In the genomic region with DNA sequence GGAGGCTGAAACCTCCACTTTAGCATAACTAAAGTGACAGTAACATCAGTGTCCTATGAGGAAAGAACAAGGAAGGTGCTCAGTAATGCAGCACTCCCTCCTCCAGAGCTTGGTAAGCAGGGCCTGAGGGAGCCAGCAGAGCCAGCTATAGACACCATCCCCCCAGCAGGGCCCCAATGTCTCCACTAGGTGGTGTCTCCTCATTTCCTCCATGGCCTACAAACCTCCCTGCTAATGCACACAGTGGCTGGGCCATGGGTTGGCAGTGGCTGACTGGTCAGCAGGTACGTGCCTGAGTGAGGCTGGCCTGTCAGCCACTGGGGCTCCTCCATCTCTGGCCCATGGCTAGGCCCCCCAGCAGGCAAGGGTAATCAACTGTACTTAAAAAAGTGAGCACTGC, we compare ENCODE assay signal across 8 cellular contexts. TPM values are rescaled to one million over a fixed set of nuclear protein-coding genes. Genes with fewer than 3 reads are reported as not detected.
DNase-seq lines count a peak whose midpoint lies in the region; ATAC-seq lines count a peak whose summit lies in the region.

No MANE protein-coding gene starts in this region.

- peak overlapping the region; percentile 38 for H3K27ac Mint-ChIP-seq in activated naive CD8-positive, alpha-beta T cell treated with anti-CD3 and anti-CD28 coated beads, Interleukin-2, amount 10 ng/mL, durations not matched to agents 7 days and 5 days

- no peaks in the 10 kb centered on the region for H3K9me3 ChIP-seq in iPS DF 6.9 (ENCODE audit: control insufficient read depth, insufficient read depth, low read length)

- peaks cover 28% of the 10 kb centered on the region for H3K36me3 ChIP-seq in iPS DF 6.9 (ENCODE audit: control insufficient read depth, insufficient read depth, low read length)

- H3K4me1 ChIP-seq in iPS DF 6.9 (ENCODE audit: control insufficient read depth, insufficient read depth, low read length) = no peaks in the 10 kb centered on the region

- peaks cover 19% of the 10 kb centered on the region for H3K4me1 Mint-ChIP-seq in activated naive CD8-positive, alpha-beta T cell treated with anti-CD3 and anti-CD28 coated beads, Interleukin-2, amount 10 ng/mL, durations not matched to agents 7 days and 5 days

- DNase-seq in COLO829 (ENCODE audit: low spot score) = peak; percentile 51
- peak; percentile 33 for DNase-seq in RPMI7951 (ENCODE audit: low read depth)
- DNase-seq in activated naive CD8-positive, alpha-beta T cell treated with anti-CD3 and anti-CD28 coated beads, Interleukin-2, amount 10 ng/mL, durations not matched to agents 7 days and 5 days = peak; percentile 49
- peak; percentile 55 for DNase-seq in iPS DF 6.9 (ENCODE audit: low read depth, low spot score)
- DNase-seq in stimulated activated CD8-positive, alpha-beta memory T cell treated with anti-CD3 and anti-CD28 coated beads, Interleukin-12 subunit alpha, Interleukin-12 subunit beta, amount 100 ng/mL, for 1 hour (ENCODE audit: low read depth) = peak; percentile 10

- H3K4me3 ChIP-seq in iPS DF 6.9 (ENCODE audit: low read length) = no peak overlapping the region

- H3K27me3 ChIP-seq in iPS DF 6.9 (ENCODE audit: control insufficient read depth, insufficient read depth, low read length) = no peaks in the 10 kb centered on the region

- peaks cover 1% of the 10 kb centered on the region for H3K9me3 Mint-ChIP-seq in activated naive CD8-positive, alpha-beta T cell treated with anti-CD3 and anti-CD28 coated beads, Interleukin-2, amount 10 ng/mL, durations not matched to agents 7 days and 5 days

- ATAC-seq in GM18909 (IDR thresholded peaks at IDR 0.05; ENCODE audit: poor library complexity, unreplicated experiment) (peak; percentile 55), HG03135 (IDR thresholded peaks at IDR 0.05; ENCODE audit: unreplicated experiment) (peak; percentile 56), GM21526 (IDR thresholded peaks at IDR 0.05; ENCODE audit: low FRiP score, unreplicated experiment) (no peak)
- peak; percentile 82 for ATAC-seq in activated naive CD8-positive, alpha-beta T cell treated with anti-CD3 and anti-CD28 coated beads, Interleukin-2, amount 10 ng/mL, durations not matched to agents 7 days and 5 days (ENCODE audit: low read depth)

- no peaks in the 10 kb centered on the region for H3K27me3 Mint-ChIP-seq in activated naive CD8-positive, alpha-beta T cell treated with anti-CD3 and anti-CD28 coated beads, Interleukin-2, amount 10 ng/mL, durations not matched to agents 7 days and 5 days

- H3K4me3 Mint-ChIP-seq in activated naive CD8-positive, alpha-beta T cell treated with anti-CD3 and anti-CD28 coated beads, Interleukin-2, amount 10 ng/mL, durations not matched to agents 7 days and 5 days = no peak overlapping the region

- H3K36me3 Mint-ChIP-seq in activated naive CD8-positive, alpha-beta T cell treated with anti-CD3 and anti-CD28 coated beads, Interleukin-2, amount 10 ng/mL, durations not matched to agents 7 days and 5 days = peaks cover 28% of the 10 kb centered on the region

- POLR2A ChIA-PET in activated naive CD8-positive, alpha-beta T cell treated with anti-CD3 and anti-CD28 coated beads, Interleukin-2, amount 10 ng/mL, durations not matched to agents 7 days and 5 days (lab: Charles Lee) = interaction anchor here (0.6 to 2.5 kb wide), 3 partner anchors 13 to 314 kb away, joined by 5 to 11 read pairs (median 5); a partner anchor contains a TSS

- H3K27ac ChIP-seq in iPS DF 6.9 (ENCODE audit: low read length) = no peak overlapping the region

- no CpG with 5 or more reads among the region's 1 CpG for whole genome bisulfite sequencing in iPS DF 6.9 (ENCODE audit: insufficient coverage, insufficient read length)

RNA-seq across cellular contexts. Expression of a gene that starts 13.6 kb away (rescaled TPM):
- total RNA-seq in RPMI7951 (2014; rRNA removed; shearing (Covaris generic)) = 11.3 and 20.8 TPM in 2 replicates
- total RNA-seq in activated naive CD8-positive, alpha-beta T cell treated with anti-CD3 and anti-CD28 coated beads, Interleukin-2, amount 10 ng/mL, durations not matched to agents 7 days and 5 days = 10 to 100 TPM; 59.3 to 61.1 TPM

RNA-seq across cellular contexts. Expression of a gene that starts 47.4 kb away (rescaled TPM):
- total RNA-seq in RPMI7951 (2014; rRNA removed; shearing (Covaris generic)) = 9.6 and 12.9 TPM in 2 replicates
- total RNA-seq in activated naive CD8-positive, alpha-beta T cell treated with anti-CD3 and anti-CD28 coated beads, Interleukin-2, amount 10 ng/mL, durations not matched to agents 7 days and 5 days = 10 to 100 TPM; 21.3 to 21.8 TPM
